1 cellular context compared by ENCODE assay signal in the genomic region with DNA sequence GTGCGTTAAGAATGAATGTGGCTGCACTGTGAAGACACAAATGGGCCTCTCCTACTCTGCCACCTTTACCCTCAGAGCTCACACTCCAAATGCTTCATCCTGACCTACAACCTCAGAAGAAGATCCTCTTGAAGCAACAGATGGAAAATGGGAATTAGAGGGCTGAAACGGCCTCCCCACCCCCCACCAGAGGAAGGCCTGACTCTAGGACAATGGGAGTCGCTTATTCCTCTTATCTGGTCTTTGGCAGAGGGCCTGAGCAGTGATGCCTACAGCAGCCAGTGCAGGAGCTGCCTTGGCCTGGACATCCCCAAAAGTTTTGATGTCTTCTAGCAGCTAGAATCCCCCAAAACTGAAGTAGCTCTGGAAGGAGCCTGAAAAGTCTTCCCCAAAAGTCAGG.
TF ChIP-seq lines count a peak whose summit lies in the region.

No MANE protein-coding gene starts in this region.

TF ChIP-seq in GM23338, 12 proteins besides CTCF, POLR2A, EP300 and RAD21 (continued from another document):
- TF ChIP-seq, protein P1, sequence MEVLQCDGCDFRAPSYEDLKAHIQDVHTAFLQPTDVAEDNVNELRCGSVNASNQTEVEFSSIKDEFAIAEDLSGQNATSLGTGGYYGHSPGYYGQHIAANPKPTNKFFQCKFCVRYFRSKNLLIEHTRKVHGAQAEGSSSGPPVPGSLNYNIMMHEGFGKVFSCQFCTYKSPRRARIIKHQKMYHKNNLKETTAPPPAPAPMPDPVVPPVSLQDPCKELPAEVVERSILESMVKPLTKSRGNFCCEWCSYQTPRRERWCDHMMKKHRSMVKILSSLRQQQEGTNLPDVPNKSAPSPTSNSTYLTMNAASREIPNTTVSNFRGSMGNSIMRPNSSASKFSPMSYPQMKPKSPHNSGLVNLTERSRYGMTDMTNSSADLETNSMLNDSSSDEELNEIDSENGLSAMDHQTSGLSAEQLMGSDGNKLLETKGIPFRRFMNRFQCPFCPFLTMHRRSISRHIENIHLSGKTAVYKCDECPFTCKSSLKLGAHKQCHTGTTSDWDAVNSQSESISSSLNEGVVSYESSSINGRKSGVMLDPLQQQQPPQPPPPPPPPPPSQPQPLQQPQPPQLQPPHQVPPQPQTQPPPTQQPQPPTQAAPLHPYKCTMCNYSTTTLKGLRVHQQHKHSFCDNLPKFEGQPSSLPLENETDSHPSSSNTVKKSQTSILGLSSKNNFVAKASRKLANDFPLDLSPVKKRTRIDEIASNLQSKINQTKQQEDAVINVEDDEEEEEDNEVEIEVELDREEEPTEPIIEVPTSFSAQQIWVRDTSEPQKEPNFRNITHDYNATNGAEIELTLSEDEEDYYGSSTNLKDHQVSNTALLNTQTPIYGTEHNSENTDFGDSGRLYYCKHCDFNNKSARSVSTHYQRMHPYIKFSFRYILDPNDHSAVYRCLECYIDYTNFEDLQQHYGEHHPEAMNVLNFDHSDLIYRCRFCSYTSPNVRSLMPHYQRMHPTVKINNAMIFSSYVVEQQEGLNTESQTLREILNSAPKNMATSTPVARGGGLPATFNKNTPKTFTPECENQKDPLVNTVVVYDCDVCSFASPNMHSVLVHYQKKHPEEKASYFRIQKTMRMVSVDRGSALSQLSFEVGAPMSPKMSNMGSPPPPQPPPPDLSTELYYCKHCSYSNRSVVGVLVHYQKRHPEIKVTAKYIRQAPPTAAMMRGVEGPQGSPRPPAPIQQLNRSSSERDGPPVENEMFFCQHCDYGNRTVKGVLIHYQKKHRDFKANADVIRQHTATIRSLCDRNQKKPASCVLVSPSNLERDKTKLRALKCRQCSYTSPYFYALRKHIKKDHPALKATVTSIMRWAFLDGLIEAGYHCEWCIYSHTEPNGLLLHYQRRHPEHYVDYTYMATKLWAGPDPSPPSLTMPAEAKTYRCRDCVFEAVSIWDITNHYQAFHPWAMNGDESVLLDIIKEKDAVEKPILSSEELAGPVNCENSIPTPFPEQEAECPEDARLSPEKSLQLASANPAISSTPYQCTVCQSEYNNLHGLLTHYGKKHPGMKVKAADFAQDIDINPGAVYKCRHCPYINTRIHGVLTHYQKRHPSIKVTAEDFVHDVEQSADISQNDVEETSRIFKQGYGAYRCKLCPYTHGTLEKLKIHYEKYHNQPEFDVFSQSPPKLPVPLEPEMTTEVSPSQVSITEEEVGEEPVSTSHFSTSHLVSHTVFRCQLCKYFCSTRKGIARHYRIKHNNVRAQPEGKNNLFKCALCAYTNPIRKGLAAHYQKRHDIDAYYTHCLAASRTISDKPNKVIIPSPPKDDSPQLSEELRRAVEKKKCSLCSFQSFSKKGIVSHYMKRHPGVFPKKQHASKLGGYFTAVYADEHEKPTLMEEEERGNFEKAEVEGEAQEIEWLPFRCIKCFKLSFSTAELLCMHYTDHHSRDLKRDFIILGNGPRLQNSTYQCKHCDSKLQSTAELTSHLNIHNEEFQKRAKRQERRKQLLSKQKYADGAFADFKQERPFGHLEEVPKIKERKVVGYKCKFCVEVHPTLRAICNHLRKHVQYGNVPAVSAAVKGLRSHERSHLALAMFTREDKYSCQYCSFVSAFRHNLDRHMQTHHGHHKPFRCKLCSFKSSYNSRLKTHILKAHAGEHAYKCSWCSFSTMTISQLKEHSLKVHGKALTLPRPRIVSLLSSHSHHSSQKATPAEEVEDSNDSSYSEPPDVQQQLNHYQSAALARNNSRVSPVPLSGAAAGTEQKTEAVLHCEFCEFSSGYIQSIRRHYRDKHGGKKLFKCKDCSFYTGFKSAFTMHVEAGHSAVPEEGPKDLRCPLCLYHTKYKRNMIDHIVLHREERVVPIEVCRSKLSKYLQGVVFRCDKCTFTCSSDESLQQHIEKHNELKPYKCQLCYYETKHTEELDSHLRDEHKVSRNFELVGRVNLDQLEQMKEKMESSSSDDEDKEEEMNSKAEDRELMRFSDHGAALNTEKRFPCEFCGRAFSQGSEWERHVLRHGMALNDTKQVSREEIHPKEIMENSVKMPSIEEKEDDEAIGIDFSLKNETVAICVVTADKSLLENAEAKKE (CRISPR knock-in tag; IDR thresholded peaks at IDR 0.05), result no peak
- TF ChIP-seq NANOG (IDR thresholded peaks at IDR 0.05; ENCODE audit: borderline replicate concordance), result no peak
- TF ChIP-seq CREB1 (CRISPR knock-in tag; IDR thresholded peaks at IDR 0.05; ENCODE audit: low read depth), result no peak
- no peak for TF ChIP-seq POLR2AphosphoS5 (IDR thresholded peaks at IDR 0.05; ENCODE audit: low read depth)
- TF ChIP-seq, protein P2, sequence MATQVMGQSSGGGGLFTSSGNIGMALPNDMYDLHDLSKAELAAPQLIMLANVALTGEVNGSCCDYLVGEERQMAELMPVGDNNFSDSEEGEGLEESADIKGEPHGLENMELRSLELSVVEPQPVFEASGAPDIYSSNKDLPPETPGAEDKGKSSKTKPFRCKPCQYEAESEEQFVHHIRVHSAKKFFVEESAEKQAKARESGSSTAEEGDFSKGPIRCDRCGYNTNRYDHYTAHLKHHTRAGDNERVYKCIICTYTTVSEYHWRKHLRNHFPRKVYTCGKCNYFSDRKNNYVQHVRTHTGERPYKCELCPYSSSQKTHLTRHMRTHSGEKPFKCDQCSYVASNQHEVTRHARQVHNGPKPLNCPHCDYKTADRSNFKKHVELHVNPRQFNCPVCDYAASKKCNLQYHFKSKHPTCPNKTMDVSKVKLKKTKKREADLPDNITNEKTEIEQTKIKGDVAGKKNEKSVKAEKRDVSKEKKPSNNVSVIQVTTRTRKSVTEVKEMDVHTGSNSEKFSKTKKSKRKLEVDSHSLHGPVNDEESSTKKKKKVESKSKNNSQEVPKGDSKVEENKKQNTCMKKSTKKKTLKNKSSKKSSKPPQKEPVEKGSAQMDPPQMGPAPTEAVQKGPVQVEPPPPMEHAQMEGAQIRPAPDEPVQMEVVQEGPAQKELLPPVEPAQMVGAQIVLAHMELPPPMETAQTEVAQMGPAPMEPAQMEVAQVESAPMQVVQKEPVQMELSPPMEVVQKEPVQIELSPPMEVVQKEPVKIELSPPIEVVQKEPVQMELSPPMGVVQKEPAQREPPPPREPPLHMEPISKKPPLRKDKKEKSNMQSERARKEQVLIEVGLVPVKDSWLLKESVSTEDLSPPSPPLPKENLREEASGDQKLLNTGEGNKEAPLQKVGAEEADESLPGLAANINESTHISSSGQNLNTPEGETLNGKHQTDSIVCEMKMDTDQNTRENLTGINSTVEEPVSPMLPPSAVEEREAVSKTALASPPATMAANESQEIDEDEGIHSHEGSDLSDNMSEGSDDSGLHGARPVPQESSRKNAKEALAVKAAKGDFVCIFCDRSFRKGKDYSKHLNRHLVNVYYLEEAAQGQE (IDR thresholded peaks at IDR 0.05; ENCODE audit: unreplicated experiment), result no peak
- TF ChIP-seq, protein P3, sequence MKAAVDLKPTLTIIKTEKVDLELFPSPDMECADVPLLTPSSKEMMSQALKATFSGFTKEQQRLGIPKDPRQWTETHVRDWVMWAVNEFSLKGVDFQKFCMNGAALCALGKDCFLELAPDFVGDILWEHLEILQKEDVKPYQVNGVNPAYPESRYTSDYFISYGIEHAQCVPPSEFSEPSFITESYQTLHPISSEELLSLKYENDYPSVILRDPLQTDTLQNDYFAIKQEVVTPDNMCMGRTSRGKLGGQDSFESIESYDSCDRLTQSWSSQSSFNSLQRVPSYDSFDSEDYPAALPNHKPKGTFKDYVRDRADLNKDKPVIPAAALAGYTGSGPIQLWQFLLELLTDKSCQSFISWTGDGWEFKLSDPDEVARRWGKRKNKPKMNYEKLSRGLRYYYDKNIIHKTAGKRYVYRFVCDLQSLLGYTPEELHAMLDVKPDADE (IDR thresholded peaks at IDR 0.05), result no peak
- no peak for TF ChIP-seq STAT1 (IDR thresholded peaks at IDR 0.05; ENCODE audit: unreplicated experiment)
- TF ChIP-seq ZNF331 (CRISPR knock-in tag; IDR thresholded peaks at IDR 0.05; ENCODE audit: low read depth), result no peak
- TF ChIP-seq EZH2phosphoT487 (IDR thresholded peaks at IDR 0.05; ENCODE audit: unreplicated experiment), result no peak
- no peak for TF ChIP-seq ZNF114 (CRISPR knock-in tag; IDR thresholded peaks at IDR 0.05)
TF ChIP-seq in GM23338: peak in this region for 0.
